In the genomic region with DNA sequence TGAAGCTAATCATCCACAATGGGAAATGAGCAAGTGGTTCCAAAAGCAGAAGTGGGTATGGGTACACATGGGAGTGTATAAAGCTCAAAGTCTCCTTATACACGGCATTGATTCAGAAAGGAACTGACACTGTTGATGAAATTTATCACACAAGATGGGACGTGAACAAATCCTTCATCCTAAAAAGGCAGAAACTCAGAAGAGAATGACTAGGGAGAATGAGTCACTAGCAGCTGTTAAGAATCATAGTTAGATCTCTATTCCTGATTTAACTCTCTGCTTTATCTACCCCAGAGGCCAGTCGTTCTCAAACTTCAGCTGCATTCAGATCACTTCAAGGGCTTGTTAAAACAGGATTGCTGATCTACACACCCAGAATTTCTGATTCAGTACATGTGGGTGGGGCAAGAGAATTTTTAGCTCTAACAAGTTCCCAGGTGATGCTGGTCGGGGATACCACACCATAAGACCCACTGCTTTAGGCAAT, we compare ENCODE assay signal across 9 cellular contexts.
DNase-seq lines count a peak whose midpoint lies in the region; ATAC-seq, FAIRE-seq and TF ChIP-seq lines count a peak whose summit lies in the region.
"Had no signal": no experiment of that assay in that cellular context is flagged by ENCODE, and none has a peak within 500 bp of the region (broad histone marks: within the 10 kb centered on the region; RNA-seq: fewer than 3 reads in every experiment).

No MANE protein-coding gene starts in this region.

- no peaks in the 10 kb centered on the region for H3K36me3 ChIP-seq in GM12878 (ENCODE audit: control insufficient read depth in 2 of 2, insufficient read depth in 2 of 2, low read length in 1 of 2)
- H3K36me3 ChIP-seq in neural progenitor cell = no peaks in the 10 kb centered on the region

- H3K4me1 ChIP-seq in GM12878 (ENCODE audit: control insufficient read depth, insufficient read depth, low read length) (no peaks in the 10 kb centered on the region), neural progenitor cell (no peaks in the 10 kb centered on the region)

- no peak; a peak in 1 of 4 replicates for TF ChIP-seq EP300 in GM12878 (IDR thresholded peaks at IDR 0.05; ENCODE audit: borderline replicate concordance in 1 of 2, control insufficient read depth in 1 of 2, low read depth in 2 of 2, low read length in 2 of 2)

- no TSS peak for BruUV-seq in GM12878 (replicated peaks; lab: Mats Ljungman, UMichigan)

- H3K9me3 Mint-ChIP-seq in mesothelial cell of epicardium = peaks cover 11% of the 10 kb centered on the region
- H3K9me3 Mint-ChIP-seq in CD4-positive, alpha-beta T cell = no peaks in the 10 kb centered on the region
- peaks cover 19% of the 10 kb centered on the region for H3K9me3 Mint-ChIP-seq in neural progenitor cell

- H4K20me1 ChIP-seq in GM12878 (ENCODE audit: control insufficient read depth, insufficient read depth) (no peaks in the 10 kb centered on the region), neural progenitor cell (ENCODE audit: low read depth) (no peaks in the 10 kb centered on the region)

- CTCF ChIA-PET in GM12878 (lab: Yijun Ruan, JAX) = interaction anchor here (0.7 to 2.8 kb wide), 13 partner anchors 10 to 206 kb away, joined by 3 to 12 read pairs (median 5); a partner anchor contains a TSS
- CTCF ChIA-PET in CD4-positive, alpha-beta T cell (lab: Charles Lee) = interaction anchor here (1.4 kb wide), 1 partner anchor 8 kb away, joined by 4 read pairs; no protein-coding TSS in a partner anchor

- H3K9me3 ChIP-seq in GM12878 (replicated peaks; ENCODE audit: control insufficient read depth, insufficient read depth, low read length) (no peaks in the 10 kb centered on the region), neural progenitor cell (ENCODE audit: low read depth) (peaks cover 3% of the 10 kb centered on the region)
- no peaks in the 10 kb centered on the region for H3K9me3 ChIP-seq in CD4-positive, alpha-beta T cell (ENCODE audit: control insufficient read depth, low read length)

- H3K36me3 Mint-ChIP-seq in mesothelial cell of epicardium (peaks cover 8% of the 10 kb centered on the region), neural progenitor cell (no peaks in the 10 kb centered on the region)
- no peaks in the 10 kb centered on the region for H3K36me3 Mint-ChIP-seq in CD4-positive, alpha-beta T cell (ENCODE audit: low read depth)

- SMC1A ChIA-PET in GM12878 (lab: Charles Lee; ENCODE audit: uncharacterized antibody, unreplicated experiment) = interaction anchor here (0.7 to 3.9 kb wide), 23 partner anchors 9 to 218 kb away, joined by 3 to 16 read pairs (median 4); a partner anchor contains a TSS

- TF ChIP-seq CTCF in GM12878 (IDR thresholded peaks at IDR 0.05 in 2 of 3, conservative IDR thresholded peaks at IDR 0.05 in 1 of 3; ENCODE audit: control insufficient read depth in 2 of 3, extremely low read depth in 1 of 3, insufficient read depth in 1 of 3, low read depth in 3 of 3, low read length in 3 of 3) = no peak
- no peak for TF ChIP-seq CTCF in mesothelial cell of epicardium (IDR thresholded peaks at IDR 0.05; ENCODE audit: unreplicated experiment)
- TF ChIP-seq CTCF in CD4-positive, alpha-beta T cell (IDR thresholded peaks at IDR 0.05) = no peak
- TF ChIP-seq CTCF in neural progenitor cell (IDR thresholded peaks at IDR 0.05) = no peak

- peak overlapping the region; percentile 21 for H3K27ac Mint-ChIP-seq in mesothelial cell of epicardium
- no peak overlapping the region for H3K27ac Mint-ChIP-seq in CD4-positive, alpha-beta T cell
- H3K27ac Mint-ChIP-seq in neural progenitor cell = no peak overlapping the region

- H3F3A ChIP-seq in neural progenitor cell (ENCODE audit: low read depth) = no peaks in the 10 kb centered on the region

- RAD21 ChIA-PET in GM12878 (lab: Charles Lee; ENCODE audit: unreplicated experiment) = interaction anchor here (0.7 to 5.0 kb wide), 16 partner anchors 8 to 206 kb away, joined by 3 to 27 read pairs (median 4); a partner anchor contains a TSS

- peak; percentile 69 for DNase-seq in AG08395 (ENCODE audit: low spot score)
- DNase-seq in H54 (ENCODE audit: insufficient read length, low spot score) = no peak
- no peak for DNase-seq in GM12878 (ENCODE audit: low read depth, low spot score)
- no peak for DNase-seq in mesothelial cell of epicardium (ENCODE audit: low spot score in 2 of 2, unreplicated experiment in 2 of 2)
- DNase-seq in NCI-H446 treated with DMSO at 0.1 percent for 48 hours (lab: John Stamatoyannopoulos, UW) = no peak
- no peak for DNase-seq in CD4-positive, alpha-beta T cell
- no peak for DNase-seq in activated CD4-positive, alpha-beta T cell treated with anti-CD3 and anti-CD28 coated beads, Interleukin-2, amount 50 U/mL, for 4 hours
- DNase-seq in neural progenitor cell (ENCODE audit: low spot score) = no peak

- in situ Hi-C loops in GM12878 (cut with MboI) = no loop called here

- 0% methylated on average over 4 of the region's 4 CpGs for WGBS in GM12878 (ENCODE audit: insufficient coverage, insufficient replicate concordance, low lambda C conversion rate, missing lambda C conversion rate)

- H3K4me1 Mint-ChIP-seq in mesothelial cell of epicardium (peaks cover 16% of the 10 kb centered on the region), neural progenitor cell (peaks cover 21% of the 10 kb centered on the region)
- H3K4me1 Mint-ChIP-seq in CD4-positive, alpha-beta T cell (ENCODE audit: low read depth) = no peaks in the 10 kb centered on the region

- H3K4me3 Mint-ChIP-seq in mesothelial cell of epicardium (no peak overlapping the region), neural progenitor cell (no peak overlapping the region)
- no peak overlapping the region for H3K4me3 Mint-ChIP-seq in CD4-positive, alpha-beta T cell

- ATAC-seq in GM12878 = peak; percentile 75
- no peak for ATAC-seq in CD4-positive, alpha-beta T cell (ENCODE audit: poor library complexity)

- intact Hi-C loops in GM12878 (cut with micrococcal nuclease; ENCODE audit: unreplicated experiment) = no loop called here
- intact Hi-C loops in CD4-positive, alpha-beta T cell (cut with DNase I, micrococcal nuclease) = no loop called here

- TF ChIP-seq RAD21 in GM12878 (IDR thresholded peaks at IDR 0.05; ENCODE audit: insufficient read depth, low read depth, low read length) = no peak

- H3K27me3 Mint-ChIP-seq in mesothelial cell of epicardium (ENCODE audit: low read depth) = no peaks in the 10 kb centered on the region
- H3K27me3 Mint-ChIP-seq in CD4-positive, alpha-beta T cell = no peaks in the 10 kb centered on the region
- H3K27me3 Mint-ChIP-seq in neural progenitor cell (ENCODE audit: insufficient read depth, low read depth) = peaks cover 5% of the 10 kb centered on the region

- FAIRE-seq in H54 (lab: Jason Lieb, UNC) = peak; percentile 70
- FAIRE-seq in GM12878 (lab: Jason Lieb, UNC) = no peak
- FAIRE-seq: GM18507 had no signal

- H3K79me2 ChIP-seq in GM12878 (ENCODE audit: control insufficient read depth, insufficient read depth, low read length) = no peaks in the 10 kb centered on the region
- H3K79me2 ChIP-seq in neural progenitor cell (ENCODE audit: low read depth) = no peaks in the 10 kb centered on the region

- no peak for TF ChIP-seq POLR2A in H54 (IDR thresholded peaks at IDR 0.05; ENCODE audit: low read depth, low read length)
- no peak for TF ChIP-seq POLR2A in GM12878 (IDR thresholded peaks at IDR 0.05; ENCODE audit: low read depth, low read length)

- H3K4me3 ChIP-seq in GM12878 (no peak overlapping the region), neural progenitor cell (no peak overlapping the region)

- H3K9ac ChIP-seq in GM12878 (ENCODE audit: control insufficient read depth, insufficient read depth, low read length) (no peak overlapping the region), neural progenitor cell (no peak overlapping the region)

- no peak overlapping the region for H3K27ac ChIP-seq in GM12878 (ENCODE audit: control insufficient read depth, insufficient read depth)
- no peak overlapping the region for H3K27ac ChIP-seq in CD4-positive, alpha-beta T cell (ENCODE audit: low read depth, low read length)
- H3K27ac ChIP-seq in neural progenitor cell = no peak overlapping the region

- POLR2A ChIA-PET in GM12878 (lab: Charles Lee) = interaction anchor here (0.5 to 1.6 kb wide), 8 partner anchors 9 to 356 kb away, joined by 3 to 4 read pairs (median 4); a partner anchor contains a TSS
- POLR2A ChIA-PET in CD4-positive, alpha-beta T cell (lab: Charles Lee) = no interaction called here

- no peak overlapping the region for H3K4me2 ChIP-seq in GM12878 (ENCODE audit: control insufficient read depth, insufficient read depth)
- no peak overlapping the region for H3K4me2 ChIP-seq in neural progenitor cell

- H3K27me3 ChIP-seq in GM12878 (replicated peaks in 1 of 2; ENCODE audit: control insufficient read depth in 2 of 2, insufficient read depth in 2 of 2, low read length in 1 of 2) (no peaks in the 10 kb centered on the region), neural progenitor cell (no peaks in the 10 kb centered on the region)
- H3K27me3 ChIP-seq in CD4-positive, alpha-beta T cell (ENCODE audit: control insufficient read depth, insufficient read depth, low read length) = no peaks in the 10 kb centered on the region

- no peak overlapping the region for H2AFZ ChIP-seq in GM12878 (ENCODE audit: control insufficient read depth, low read depth, low read length)
- H2AFZ ChIP-seq in neural progenitor cell (replicated peaks) = no peak overlapping the region

TF ChIP-seq in GM12878, 131 proteins besides CTCF, POLR2A, EP300 and RAD21 (continues in another document):
- TF ChIP-seq NR2C1 (IDR thresholded peaks at IDR 0.05) (no peak), POU2F2 (IDR thresholded peaks at IDR 0.05; ENCODE audit: borderline replicate concordance, low read depth, low read length) (no peak)
- TF ChIP-seq, protein P1, sequence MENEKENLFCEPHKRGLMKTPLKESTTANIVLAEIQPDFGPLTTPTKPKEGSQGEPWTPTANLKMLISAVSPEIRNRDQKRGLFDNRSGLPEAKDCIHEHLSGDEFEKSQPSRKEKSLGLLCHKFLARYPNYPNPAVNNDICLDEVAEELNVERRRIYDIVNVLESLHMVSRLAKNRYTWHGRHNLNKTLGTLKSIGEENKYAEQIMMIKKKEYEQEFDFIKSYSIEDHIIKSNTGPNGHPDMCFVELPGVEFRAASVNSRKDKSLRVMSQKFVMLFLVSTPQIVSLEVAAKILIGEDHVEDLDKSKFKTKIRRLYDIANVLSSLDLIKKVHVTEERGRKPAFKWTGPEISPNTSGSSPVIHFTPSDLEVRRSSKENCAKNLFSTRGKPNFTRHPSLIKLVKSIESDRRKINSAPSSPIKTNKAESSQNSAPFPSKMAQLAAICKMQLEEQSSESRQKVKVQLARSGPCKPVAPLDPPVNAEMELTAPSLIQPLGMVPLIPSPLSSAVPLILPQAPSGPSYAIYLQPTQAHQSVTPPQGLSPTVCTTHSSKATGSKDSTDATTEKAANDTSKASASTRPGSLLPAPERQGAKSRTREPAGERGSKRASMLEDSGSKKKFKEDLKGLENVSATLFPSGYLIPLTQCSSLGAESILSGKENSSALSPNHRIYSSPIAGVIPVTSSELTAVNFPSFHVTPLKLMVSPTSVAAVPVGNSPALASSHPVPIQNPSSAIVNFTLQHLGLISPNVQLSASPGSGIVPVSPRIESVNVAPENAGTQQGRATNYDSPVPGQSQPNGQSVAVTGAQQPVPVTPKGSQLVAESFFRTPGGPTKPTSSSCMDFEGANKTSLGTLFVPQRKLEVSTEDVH (IDR thresholded peaks at IDR 0.05; ENCODE audit: low read depth, partially characterized antibody) = no peak
